ENCODE assay signal across 15 cellular contexts in the genomic region with DNA sequence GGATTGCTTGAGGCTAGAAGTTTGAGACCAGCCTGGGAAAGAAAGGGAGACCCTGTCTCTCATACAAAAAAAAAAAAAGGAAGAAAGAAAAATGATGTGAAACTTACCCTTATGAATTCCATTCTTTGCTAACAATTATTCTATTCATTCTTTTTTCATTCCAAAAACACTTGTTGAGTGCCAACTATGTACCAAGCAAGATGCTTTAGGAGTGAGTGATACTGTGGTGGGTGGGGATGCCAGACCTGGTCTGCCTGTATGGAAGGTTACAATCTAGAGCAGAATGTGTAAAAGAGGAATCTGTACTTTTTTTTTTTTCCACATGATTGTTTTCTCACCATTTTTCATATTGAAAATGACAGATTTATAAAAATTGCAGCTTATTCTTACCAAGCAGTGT.
DNase-seq lines count a peak whose midpoint lies in the region; ATAC-seq, FAIRE-seq and TF ChIP-seq lines count a peak whose summit lies in the region.
"Had no signal": no experiment of that assay in that cellular context is flagged by ENCODE, and none has a peak within 500 bp of the region (broad histone marks: within the 10 kb centered on the region; RNA-seq: fewer than 3 reads in every experiment).

No MANE protein-coding gene starts in this region.

- H3K9me3 ChIP-seq in left ventricle myocardium inferior (replicated peaks) (no peaks in the 10 kb centered on the region), ascending aorta (no peaks in the 10 kb centered on the region), neutrophil (no peaks in the 10 kb centered on the region), uterus (no peaks in the 10 kb centered on the region), HepG2 (ENCODE audit: low read length) (no peaks in the 10 kb centered on the region)
- H3K9me3 ChIP-seq: heart right ventricle had no signal

- BruUV-seq in HepG2 (replicated peaks; lab: Mats Ljungman, UMichigan), result no TSS peak

- no peaks in the 10 kb centered on the region for H4K20me1 ChIP-seq in HepG2 (ENCODE audit: insufficient read depth, low read length)

- intact Hi-C loops in left ventricle myocardium inferior (cut with micrococcal nuclease), result no loop called here
- intact Hi-C loops in Right ventricle myocardium inferior (cut with DNase I), result loop anchor here (5.0 kb wide), 1 partner anchor 101 kb away; a partner anchor contains a TSS
- intact Hi-C loops in ascending aorta (cut with DNase I), result no loop called here
- intact Hi-C loops in uterus (cut with DNase I; ENCODE audit: low total_unique reads), result no loop called here
- intact Hi-C loops in HepG2 (cut with micrococcal nuclease; ENCODE audit: unreplicated experiment), result no loop called here

- H3K27me3 ChIP-seq in left ventricle myocardium inferior (ENCODE audit: low read depth) (no peaks in the 10 kb centered on the region), ascending aorta (no peaks in the 10 kb centered on the region), neutrophil (no peaks in the 10 kb centered on the region), uterus (no peaks in the 10 kb centered on the region), HepG2 (ENCODE audit: control insufficient read depth in 1 of 2, insufficient read depth in 2 of 2, low read length in 2 of 2) (no peaks in the 10 kb centered on the region)
- H3K27me3 ChIP-seq: heart right ventricle had no signal

- peak overlapping the region; percentile 72 for H3K27ac ChIP-seq in left ventricle myocardium inferior (replicated peaks)
- H3K27ac ChIP-seq in ascending aorta, result peak overlapping the region; percentile 62 to 74
- peak overlapping the region; percentile 77 for H3K27ac ChIP-seq in neutrophil
- H3K27ac ChIP-seq in uterus, result peak overlapping the region; percentile 92 to 98
- H3K27ac ChIP-seq in HepG2 (ENCODE audit: extremely low read length, insufficient read depth, low read length), result no peak overlapping the region

- no peak for TF ChIP-seq POLR2A in uterus (IDR thresholded peaks at IDR 0.05)
- TF ChIP-seq POLR2A in HepG2 (IDR thresholded peaks at IDR 0.05; ENCODE audit: insufficient read depth in 1 of 2, low read depth in 2 of 2, low read length in 2 of 2), result no peak

- no peaks in the 10 kb centered on the region for H3K79me2 ChIP-seq in HepG2 (ENCODE audit: insufficient read depth, low read length)

- no peak overlapping the region for H3K4me2 ChIP-seq in HepG2 (ENCODE audit: low read depth, low read length)

- no peak for TF ChIP-seq RAD21 in HepG2 (CRISPR knock-in tag; IDR thresholded peaks at IDR 0.05)

- H3K4me1 ChIP-seq in left ventricle myocardium inferior, result peaks cover 79% of the 10 kb centered on the region
- H3K4me1 ChIP-seq in ascending aorta, result peaks cover 26 to 73% of the 10 kb centered on the region in 2 donors
- peaks cover 57% of the 10 kb centered on the region in 2 experiments for H3K4me1 ChIP-seq in neutrophil (ENCODE audit: control insufficient read depth in 1 of 2, insufficient read depth in 1 of 2, low read depth in 1 of 2, low read length in 1 of 2)
- peaks cover 11 to 12% of the 10 kb centered on the region in 2 donors for H3K4me1 ChIP-seq in uterus
- H3K4me1 ChIP-seq in HepG2 (ENCODE audit: insufficient read depth, low read length), result no peaks in the 10 kb centered on the region

- no peak overlapping the region for H3K9ac ChIP-seq in HepG2 (ENCODE audit: insufficient read depth, low read depth, low read length)

- no peak for ATAC-seq in Right ventricle myocardium inferior
- no peak for ATAC-seq in HepG2
- ATAC-seq: left colon had no signal

- no peak overlapping the region for H3K4me3 ChIP-seq in left ventricle myocardium inferior
- no peak overlapping the region for H3K4me3 ChIP-seq in ascending aorta
- H3K4me3 ChIP-seq in neutrophil (ENCODE audit: low read depth in 1 of 2, low read length in 1 of 2), result no peak overlapping the region
- H3K4me3 ChIP-seq in uterus, result no peak overlapping the region
- no peak overlapping the region for H3K4me3 ChIP-seq in HepG2 (replicated peaks in 1 of 3; ENCODE audit: insufficient read depth in 1 of 3, low read depth in 2 of 3, low read length in 3 of 3)
- H3K4me3 ChIP-seq: heart right ventricle had no signal

- in situ Hi-C loops in HepG2 (cut with HindIII; ENCODE audit: extremely low pct_ligation_motif_present, low pct_unique_long_range_greater_than_20kb), result no loop called here

- TF ChIP-seq EP300 in HepG2 (IDR thresholded peaks at IDR 0.05; ENCODE audit: low read depth in 2 of 2, low read length in 2 of 2) (no peak), HepG2 (CRISPR knock-in tag; IDR thresholded peaks at IDR 0.05; ENCODE audit: borderline replicate concordance) (no peak)

- POLR2A ChIA-PET in HepG2 (lab: Yijun Ruan, JAX), result no interaction called here

- CTCF ChIA-PET in HepG2 (lab: Yijun Ruan, JAX; ENCODE audit: low intra/inter-chr PET ratio, low total read pairs), result interaction anchor here (0.6 kb wide), 1 partner anchor 199 kb away, joined by 3 read pairs; no protein-coding TSS in a partner anchor

- no peak overlapping the region for H2AFZ ChIP-seq in HepG2 (ENCODE audit: low read length)

- FAIRE-seq in HepG2 (lab: Jason Lieb, UNC), result no peak

- DNase-seq in left ventricle myocardium inferior (no peak), Right ventricle myocardium inferior (ENCODE audit: missing footprints) (no peak), ascending aorta (ENCODE audit: low spot score in 2 of 2) (no peak), uterus (no peak), NCI-H510A (lab: John Stamatoyannopoulos, UW) (no peak), HuH-7 (ENCODE audit: low spot score) (no peak), HepG2 (ENCODE audit: low spot score) (no peak)
- DNase-seq: activated CD8-positive, alpha-beta memory T cell treated with anti-CD3 and anti-CD28 coated beads for 24 hours; amygdala; heart right ventricle; left colon; NCI-H1930; NK-92 treated with Interleukin-12 subunit alpha and Interleukin-12 subunit beta, amount 100 ng/mL, for 24 hours; stimulated activated CD4-positive, alpha-beta T cell treated with anti-CD3 and anti-CD28 coated beads, Interleukin-12 subunit alpha, Interleukin-12 subunit beta, amount 100 ng/mL, for 4 hours had no signal

- H3K36me3 ChIP-seq in left ventricle myocardium inferior, result peaks cover 67% of the 10 kb centered on the region
- H3K36me3 ChIP-seq in ascending aorta, result peaks cover 35 to 69% of the 10 kb centered on the region in 2 donors
- peaks cover 5% of the 10 kb centered on the region for H3K36me3 ChIP-seq in neutrophil
- H3K36me3 ChIP-seq in uterus, result no peaks in the 10 kb centered on the region
- H3K36me3 ChIP-seq in HepG2 (replicated peaks in 1 of 2; ENCODE audit: control insufficient read depth in 1 of 2, insufficient read depth in 2 of 2, low read length in 2 of 2), result peaks cover 4 to 44% of the 10 kb centered on the region in 2 experiments

- no peak for TF ChIP-seq CTCF in left ventricle myocardium inferior (IDR thresholded peaks at IDR 0.05; ENCODE audit: borderline replicate concordance)
- no peak for TF ChIP-seq CTCF in ascending aorta (IDR thresholded peaks at IDR 0.05)
- TF ChIP-seq CTCF in neutrophil (IDR thresholded peaks at IDR 0.05), result no peak
- TF ChIP-seq CTCF in uterus (IDR thresholded peaks at IDR 0.05), result no peak
- TF ChIP-seq CTCF in HepG2 (CRISPR knock-in tag; IDR thresholded peaks at IDR 0.05), result no peak

TF ChIP-seq in HepG2, 621 proteins besides CTCF, POLR2A, EP300 and RAD21 (continues in another document):
- TF ChIP-seq HMGA1 (CRISPR knock-in tag; conservative IDR thresholded peaks at IDR 0.05) (no peak), DR1 (CRISPR knock-in tag; IDR thresholded peaks at IDR 0.05) (no peak), ZNF674 (CRISPR knock-in tag; IDR thresholded peaks at IDR 0.05; ENCODE audit: low read depth) (no peak), ATF7-NPFF (CRISPR knock-in tag; IDR thresholded peaks at IDR 0.05; ENCODE audit: low read depth) (no peak), ZSCAN9 (CRISPR knock-in tag; IDR thresholded peaks at IDR 0.05; ENCODE audit: borderline replicate concordance) (no peak), ARNTL (CRISPR knock-in tag; IDR thresholded peaks at IDR 0.05) (no peak)
- TF ChIP-seq, protein P1, sequence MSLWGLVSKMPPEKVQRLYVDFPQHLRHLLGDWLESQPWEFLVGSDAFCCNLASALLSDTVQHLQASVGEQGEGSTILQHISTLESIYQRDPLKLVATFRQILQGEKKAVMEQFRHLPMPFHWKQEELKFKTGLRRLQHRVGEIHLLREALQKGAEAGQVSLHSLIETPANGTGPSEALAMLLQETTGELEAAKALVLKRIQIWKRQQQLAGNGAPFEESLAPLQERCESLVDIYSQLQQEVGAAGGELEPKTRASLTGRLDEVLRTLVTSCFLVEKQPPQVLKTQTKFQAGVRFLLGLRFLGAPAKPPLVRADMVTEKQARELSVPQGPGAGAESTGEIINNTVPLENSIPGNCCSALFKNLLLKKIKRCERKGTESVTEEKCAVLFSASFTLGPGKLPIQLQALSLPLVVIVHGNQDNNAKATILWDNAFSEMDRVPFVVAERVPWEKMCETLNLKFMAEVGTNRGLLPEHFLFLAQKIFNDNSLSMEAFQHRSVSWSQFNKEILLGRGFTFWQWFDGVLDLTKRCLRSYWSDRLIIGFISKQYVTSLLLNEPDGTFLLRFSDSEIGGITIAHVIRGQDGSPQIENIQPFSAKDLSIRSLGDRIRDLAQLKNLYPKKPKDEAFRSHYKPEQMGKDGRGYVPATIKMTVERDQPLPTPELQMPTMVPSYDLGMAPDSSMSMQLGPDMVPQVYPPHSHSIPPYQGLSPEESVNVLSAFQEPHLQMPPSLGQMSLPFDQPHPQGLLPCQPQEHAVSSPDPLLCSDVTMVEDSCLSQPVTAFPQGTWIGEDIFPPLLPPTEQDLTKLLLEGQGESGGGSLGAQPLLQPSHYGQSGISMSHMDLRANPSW (CRISPR knock-in tag; IDR thresholded peaks at IDR 0.05; ENCODE audit: borderline replicate concordance), result no peak
